Comparison of ENCODE assay signal across 1 cellular context in genomic region chr19:13154911-13155471, GRCh38.
TF ChIP-seq lines count a peak whose summit lies in the region.

No MANE protein-coding gene starts in this region.

TF ChIP-seq in IMR-90, 13 proteins besides CTCF, POLR2A, EP300 and RAD21:
- no peak for TF ChIP-seq MAFK (IDR thresholded peaks at IDR 0.05; ENCODE audit: low read depth, low read length)
- TF ChIP-seq FOS (IDR thresholded peaks at IDR 0.05; ENCODE audit: low read depth, low read length) = no peak
- TF ChIP-seq SMC3 (IDR thresholded peaks at IDR 0.05; ENCODE audit: low read depth, low read length) = no peak
- TF ChIP-seq, protein P1, sequence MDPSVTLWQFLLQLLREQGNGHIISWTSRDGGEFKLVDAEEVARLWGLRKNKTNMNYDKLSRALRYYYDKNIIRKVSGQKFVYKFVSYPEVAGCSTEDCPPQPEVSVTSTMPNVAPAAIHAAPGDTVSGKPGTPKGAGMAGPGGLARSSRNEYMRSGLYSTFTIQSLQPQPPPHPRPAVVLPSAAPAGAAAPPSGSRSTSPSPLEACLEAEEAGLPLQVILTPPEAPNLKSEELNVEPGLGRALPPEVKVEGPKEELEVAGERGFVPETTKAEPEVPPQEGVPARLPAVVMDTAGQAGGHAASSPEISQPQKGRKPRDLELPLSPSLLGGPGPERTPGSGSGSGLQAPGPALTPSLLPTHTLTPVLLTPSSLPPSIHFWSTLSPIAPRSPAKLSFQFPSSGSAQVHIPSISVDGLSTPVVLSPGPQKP (IDR thresholded peaks at IDR 0.05; ENCODE audit: borderline replicate concordance, low read depth, low read length) = no peak
- no peak for TF ChIP-seq NFE2L2 (IDR thresholded peaks at IDR 0.05; ENCODE audit: low read depth, low read length)
- no peak for TF ChIP-seq BHLHE40 (IDR thresholded peaks at IDR 0.05; ENCODE audit: low read depth, low read length)
- no peak for TF ChIP-seq CEBPB (IDR thresholded peaks at IDR 0.05; ENCODE audit: low read depth, low read length)
- TF ChIP-seq RFX5 (IDR thresholded peaks at IDR 0.05; ENCODE audit: low read depth, low read length) = no peak
- TF ChIP-seq CHD1 (IDR thresholded peaks at IDR 0.05; ENCODE audit: low read depth, low read length) = peak; percentile 51; the same call in 1 of the 2 replicates
- no peak for TF ChIP-seq MAZ (IDR thresholded peaks at IDR 0.05; ENCODE audit: borderline replicate concordance, low read depth, low read length)
- peak; percentile 13; the same call in 1 of the 2 replicates for TF ChIP-seq USF2 (IDR thresholded peaks at IDR 0.05; ENCODE audit: low read depth, low read length)
- TF ChIP-seq MXI1 (IDR thresholded peaks at IDR 0.05; ENCODE audit: borderline replicate concordance, low read depth, low read length) = no peak
- TF ChIP-seq RCOR1 (IDR thresholded peaks at IDR 0.05; ENCODE audit: insufficient replicate concordance, low read length) = no peak
